ENCODE assay signal across 8 cellular contexts in the genomic region with DNA sequence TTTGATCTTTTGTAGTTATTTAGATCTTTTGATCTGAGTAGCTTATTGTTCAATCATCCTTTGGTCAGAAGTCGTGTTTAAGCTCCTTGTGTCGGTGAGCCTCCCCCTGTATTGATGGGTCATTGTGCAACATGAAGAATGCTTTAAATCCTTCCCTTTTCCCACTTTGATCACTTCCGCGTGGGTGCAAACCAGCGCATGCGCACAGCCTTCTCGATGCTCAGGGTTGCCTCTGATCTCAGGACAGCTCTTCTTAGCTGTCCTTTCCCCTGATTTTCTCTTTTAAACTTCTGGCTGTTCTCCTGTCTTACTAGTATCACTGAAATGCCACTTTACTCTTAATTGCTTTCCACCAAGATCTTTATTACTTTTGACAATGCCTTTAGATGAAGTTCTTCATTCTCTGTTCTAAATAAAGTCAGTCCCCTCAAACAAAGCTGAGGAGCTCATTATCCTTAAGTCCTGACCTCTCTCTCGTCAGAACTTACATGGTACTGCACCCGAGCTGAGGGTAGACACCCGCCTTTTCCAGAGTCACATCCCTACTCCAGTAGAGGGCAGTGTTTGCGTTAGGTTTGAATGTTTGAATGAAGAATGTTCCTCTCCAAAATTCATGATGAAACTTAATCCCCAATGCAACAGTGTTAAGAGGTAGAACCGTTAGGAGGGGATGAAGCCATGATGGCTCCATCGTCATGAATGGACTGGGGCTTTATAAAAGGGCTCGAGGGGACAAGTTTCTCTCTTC.
DNase-seq lines count a peak whose midpoint lies in the region; ATAC-seq and TF ChIP-seq lines count a peak whose summit lies in the region.

No MANE protein-coding gene starts in this region.

- H3K36me3 ChIP-seq in mucosa of descending colon (ENCODE audit: low read depth): no peaks in the 10 kb centered on the region

- peaks cover 6% of the 10 kb centered on the region for H3K4me1 ChIP-seq in mucosa of descending colon (ENCODE audit: low read depth)

- DNase-seq in NB4 (ENCODE audit: low read depth) (peak; percentile 57), amniotic epithelial cell (ENCODE audit: low read depth) (peak; percentile 29), mucosa of descending colon (peak in 1 of 3 donors; percentile 67), NCI-H2029 treated with DMSO at 0.1 percent for 48 hours (lab: John Stamatoyannopoulos, UW) (no peak), T-helper 9 cell (no peak)

- H3K4me3 ChIP-seq in NB4 (ENCODE audit: low read depth, low read length): no peak overlapping the region
- H3K4me3 ChIP-seq in mucosa of descending colon: no peak overlapping the region

- ATAC-seq in mucosa of descending colon (peak; percentile 69), HG03159 (IDR thresholded peaks at IDR 0.05; ENCODE audit: unreplicated experiment) (no peak), GM19455 (IDR thresholded peaks at IDR 0.05; ENCODE audit: unreplicated experiment) (no peak)

- H3K9me3 ChIP-seq in mucosa of descending colon: no peaks in the 10 kb centered on the region

- intact Hi-C loops in mucosa of descending colon (cut with DNase I, micrococcal nuclease): no loop called here

- TF ChIP-seq CTCF in GM12874 (IDR thresholded peaks at IDR 0.05; ENCODE audit: insufficient read depth, low read depth, low read length) (peak; percentile 30; the same call in 1 of the 2 replicates), NB4 (IDR thresholded peaks at IDR 0.05; ENCODE audit: low read depth, low read length) (peak; percentile 74), mucosa of descending colon (IDR thresholded peaks at IDR 0.05) (peak; percentile 18)

- no peak for TF ChIP-seq POLR2A in NB4 (IDR thresholded peaks at IDR 0.05; ENCODE audit: extremely low read depth, insufficient read length)

Comparison
In these comparisons a context has a peak if more than half of its experiments do, and no peak if none do; other contexts are left out.
1. CTCF ChIP-seq: peak in every context shown above with its lines; median percentile 74 in NB4; 30 in GM12874; 18 in mucosa of descending colon.
2. DNase-seq: peak in NB4 (single experiment) and amniotic epithelial cell (single experiment); none in NCI-H2029 treated with DMSO at 0.1 percent for 48 hours (single experiment) and T-helper 9 cell (single experiment).